ENCODE assay signal across 8 cellular contexts in the genomic region with DNA sequence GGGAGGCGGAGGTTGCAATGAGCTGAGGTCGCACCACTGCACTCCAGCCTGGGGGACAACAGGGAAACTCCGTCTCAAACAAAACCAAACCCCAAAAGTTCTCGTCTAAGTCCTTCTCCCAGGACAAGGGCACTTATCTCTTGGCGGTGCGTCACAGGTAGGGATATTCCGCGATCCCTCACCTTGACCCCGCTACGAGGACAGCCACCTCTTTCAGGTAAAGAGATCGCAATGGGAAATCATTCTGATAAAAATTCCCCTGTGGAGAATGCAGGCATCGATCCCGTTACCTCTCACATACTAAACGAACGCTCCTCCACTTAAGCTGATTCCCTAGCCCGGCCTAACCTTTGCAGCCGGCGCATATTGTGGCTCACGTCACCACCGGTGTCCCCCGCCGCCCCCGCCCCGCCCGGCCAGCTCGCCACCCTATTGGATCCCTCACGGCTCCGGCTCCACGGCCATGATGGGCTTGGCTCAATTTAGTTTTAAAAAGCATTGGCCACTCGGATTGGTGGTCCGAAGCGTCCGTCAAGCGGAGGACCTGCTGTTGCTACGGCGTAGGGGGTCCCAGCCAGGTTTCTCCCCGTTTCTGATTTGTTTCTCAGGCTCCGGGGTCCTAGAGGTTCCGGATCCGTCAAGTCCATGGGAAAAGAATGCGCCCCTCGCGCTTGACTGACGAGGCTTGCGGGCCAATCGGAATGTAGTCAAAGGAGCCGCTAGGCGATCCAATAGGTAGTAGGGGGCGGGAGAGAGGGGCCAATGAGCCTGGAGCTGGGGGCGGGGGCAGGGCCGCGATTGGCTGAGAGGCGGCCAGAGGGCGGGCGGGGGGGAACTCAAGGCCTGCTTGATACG. TPM values are rescaled to one million over a fixed set of nuclear protein-coding genes. Genes with fewer than 3 reads are reported as not detected.
DNase-seq lines count a peak whose midpoint lies in the region; ATAC-seq lines count a peak whose summit lies in the region.

No MANE protein-coding gene starts in this region.

- DNase-seq in C1 segment of cervical spinal cord (lab: John Stamatoyannopoulos, UW) (peak; percentile 87 to 100 (median 98)), NCI-H69 (lab: John Stamatoyannopoulos, UW) (peak; percentile 99), dedifferentiated amniotic fluid mesenchymal stem cell (ENCODE audit: extremely low spot score) (peak; percentile 99), left lobe of liver (ENCODE audit: low spot score) (peak; percentile 97)
- peak; percentile 96 for DNase-seq in activated CD4-positive, alpha-beta T cell treated with anti-CD3 and anti-CD28 coated beads, Interleukin-2, amount 50 U/mL, for 1 hour
- peak; percentile 95 for DNase-seq in stimulated activated CD4-positive, alpha-beta T cell treated with anti-CD3 and anti-CD28 coated beads, Interleukin-1b, Interleukin-23, amount 100 ng/mL, for 48 hours

- ATAC-seq in GM19395 (IDR thresholded peaks at IDR 0.05; ENCODE audit: unreplicated experiment) (peak; percentile 83), HG03521 (IDR thresholded peaks at IDR 0.05; ENCODE audit: unreplicated experiment) (peak; percentile 74), left lobe of liver (peak; percentile 85)

RNA-seq across cellular contexts. Expression of a gene that starts 0.4 kb away (rescaled TPM):
- 35.1 TPM for total RNA-seq in left lobe of liver

Comparison
In these comparisons a context has a peak if more than half of its experiments do, and no peak if none do; other contexts are left out.
1. Peak in every context shown above with its lines: DNase-seq and ATAC-seq.